ENCODE assay signal across 8 cellular contexts in the genomic region with DNA sequence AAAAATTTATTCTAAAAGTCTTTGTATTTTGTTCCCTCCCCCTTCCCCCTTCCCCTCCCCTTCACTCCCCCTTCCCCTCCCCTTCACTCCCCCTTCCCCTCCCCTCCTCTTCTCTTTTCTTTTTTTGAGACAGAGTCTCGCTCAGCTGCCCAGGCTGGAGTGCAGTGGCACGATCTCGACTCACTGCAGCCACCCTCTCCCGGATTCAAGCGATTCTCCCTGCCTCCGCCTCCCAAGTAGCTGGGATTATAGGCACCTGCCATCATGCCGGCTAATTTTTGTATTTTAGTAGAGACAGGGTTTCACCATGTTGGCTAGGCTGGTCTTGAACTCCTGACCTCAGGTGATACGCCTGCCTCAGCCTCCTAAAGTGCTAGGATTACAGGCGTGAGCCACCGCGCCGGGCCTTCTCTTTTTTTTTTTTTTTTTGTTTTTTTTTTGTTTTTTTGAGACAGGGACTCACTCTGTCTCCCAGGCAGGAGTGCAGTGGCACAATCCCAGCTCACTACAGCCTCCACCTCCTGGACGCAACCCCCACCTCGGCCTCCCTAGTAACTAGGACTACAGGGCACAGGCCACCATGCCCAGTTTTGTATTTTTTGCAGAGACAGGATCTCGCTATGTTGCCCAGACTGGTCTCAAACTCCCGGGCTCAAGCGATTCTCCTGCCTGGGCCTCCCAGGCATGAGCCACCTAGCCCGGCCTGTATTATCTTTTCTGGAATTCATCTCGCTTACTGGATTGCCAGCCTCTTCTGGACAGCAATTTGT. TPM values are rescaled to one million over a fixed set of nuclear protein-coding genes. Genes with fewer than 3 reads are reported as not detected.
A peak's percentile ranks its signal among the peaks of the same experiment; 100 is the strongest.
DNase-seq lines count a peak whose midpoint lies in the region; ATAC-seq lines count a peak whose summit lies in the region.

No MANE protein-coding gene starts in this region.

- H3K9me3 Mint-ChIP-seq in T-helper 1 cell treated with Interleukin-12 subunit alpha and Interleukin-12 subunit beta and Interleukin-4 antibody, amounts not matched to agents 30 μg/mL and 1 μg/mL, for 36 hours = no peaks in the 10 kb centered on the region
- H3K9me3 Mint-ChIP-seq in activated CD4-positive, alpha-beta memory T cell treated with anti-CD3 and anti-CD28 coated beads for 36 hours = no peaks in the 10 kb centered on the region
- H3K9me3 Mint-ChIP-seq in stimulated activated naive B cell treated with anti-CD40 and anti-IgM and Interleukin-4, amounts not matched to agents 10 μg/mL and 1 μg/mL and 100 μg/mL, for 72 hours = no peaks in the 10 kb centered on the region

- peak overlapping the region; percentile 93 for H3K4me3 Mint-ChIP-seq in T-helper 1 cell treated with Interleukin-12 subunit alpha and Interleukin-12 subunit beta and Interleukin-4 antibody, amounts not matched to agents 30 μg/mL and 1 μg/mL, for 36 hours
- peak overlapping the region; percentile 94 for H3K4me3 Mint-ChIP-seq in activated CD4-positive, alpha-beta memory T cell treated with anti-CD3 and anti-CD28 coated beads for 36 hours
- peak overlapping the region; percentile 93 to 97 for H3K4me3 Mint-ChIP-seq in stimulated activated naive B cell treated with anti-CD40 and anti-IgM and Interleukin-4, amounts not matched to agents 10 μg/mL and 1 μg/mL and 100 μg/mL, for 72 hours

- peaks cover 20% of the 10 kb centered on the region for H3K4me1 Mint-ChIP-seq in T-helper 1 cell treated with Interleukin-12 subunit alpha and Interleukin-12 subunit beta and Interleukin-4 antibody, amounts not matched to agents 30 μg/mL and 1 μg/mL, for 36 hours (ENCODE audit: low read depth)
- H3K4me1 Mint-ChIP-seq in activated CD4-positive, alpha-beta memory T cell treated with anti-CD3 and anti-CD28 coated beads for 36 hours (ENCODE audit: low read depth) = peaks cover 13% of the 10 kb centered on the region
- peaks cover 0 to 14% of the 10 kb centered on the region in 2 donors for H3K4me1 Mint-ChIP-seq in stimulated activated naive B cell treated with anti-CD40 and anti-IgM and Interleukin-4, amounts not matched to agents 10 μg/mL and 1 μg/mL and 100 μg/mL, for 72 hours

- peak overlapping the region; percentile 88 for H3K4me3 ChIP-seq in iPS-11a (ENCODE audit: low read depth, low read length)

- intact Hi-C loops in activated CD4-positive, alpha-beta memory T cell treated with anti-CD3 and anti-CD28 coated beads for 36 hours (cut with micrococcal nuclease) = loop anchor here (1.0 kb wide), 1 partner anchor 32 kb away; a partner anchor contains a TSS

- CTCF ChIA-PET in activated CD4-positive, alpha-beta memory T cell treated with anti-CD3 and anti-CD28 coated beads for 36 hours (lab: Charles Lee) = no interaction called here

- ATAC-seq in stimulated activated naive B cell treated with anti-CD40 and anti-IgM and Interleukin-4, amounts not matched to agents 10 μg/mL and 1 μg/mL and 100 μg/mL, for 72 hours (replicated peaks) = no peak
- ATAC-seq in GM21737 (IDR thresholded peaks at IDR 0.05; ENCODE audit: unreplicated experiment) (no peak), HG03354 (IDR thresholded peaks at IDR 0.05; ENCODE audit: poor library complexity, severe bottlenecking, unreplicated experiment) (no peak), HG03039 (IDR thresholded peaks at IDR 0.05; ENCODE audit: unreplicated experiment) (no peak)

- POLR2A ChIA-PET in activated CD4-positive, alpha-beta memory T cell treated with anti-CD3 and anti-CD28 coated beads for 36 hours (lab: Charles Lee) = interaction anchor here (3.7 kb wide), 1 partner anchor 32 kb away, joined by 26 read pairs; a partner anchor contains a TSS

- peaks cover 2% of the 10 kb centered on the region for H3K36me3 Mint-ChIP-seq in T-helper 1 cell treated with Interleukin-12 subunit alpha and Interleukin-12 subunit beta and Interleukin-4 antibody, amounts not matched to agents 30 μg/mL and 1 μg/mL, for 36 hours (ENCODE audit: low read depth)
- peaks cover 4% of the 10 kb centered on the region for H3K36me3 Mint-ChIP-seq in activated CD4-positive, alpha-beta memory T cell treated with anti-CD3 and anti-CD28 coated beads for 36 hours
- peaks cover 3 to 11% of the 10 kb centered on the region in 2 donors for H3K36me3 Mint-ChIP-seq in stimulated activated naive B cell treated with anti-CD40 and anti-IgM and Interleukin-4, amounts not matched to agents 10 μg/mL and 1 μg/mL and 100 μg/mL, for 72 hours

- H3K27me3 Mint-ChIP-seq in T-helper 1 cell treated with Interleukin-12 subunit alpha and Interleukin-12 subunit beta and Interleukin-4 antibody, amounts not matched to agents 30 μg/mL and 1 μg/mL, for 36 hours (ENCODE audit: low read depth) = peaks cover 6% of the 10 kb centered on the region
- H3K27me3 Mint-ChIP-seq in activated CD4-positive, alpha-beta memory T cell treated with anti-CD3 and anti-CD28 coated beads for 36 hours = no peaks in the 10 kb centered on the region
- H3K27me3 Mint-ChIP-seq in stimulated activated naive B cell treated with anti-CD40 and anti-IgM and Interleukin-4, amounts not matched to agents 10 μg/mL and 1 μg/mL and 100 μg/mL, for 72 hours = no peaks in the 10 kb centered on the region

- peak overlapping the region; percentile 99 for H3K27ac Mint-ChIP-seq in T-helper 1 cell treated with Interleukin-12 subunit alpha and Interleukin-12 subunit beta and Interleukin-4 antibody, amounts not matched to agents 30 μg/mL and 1 μg/mL, for 36 hours
- peak overlapping the region; percentile 98 for H3K27ac Mint-ChIP-seq in activated CD4-positive, alpha-beta memory T cell treated with anti-CD3 and anti-CD28 coated beads for 36 hours
- peak overlapping the region; percentile 99 for H3K27ac Mint-ChIP-seq in stimulated activated naive B cell treated with anti-CD40 and anti-IgM and Interleukin-4, amounts not matched to agents 10 μg/mL and 1 μg/mL and 100 μg/mL, for 72 hours

- DNase-seq in T-helper 1 cell = no peak
- no peak for DNase-seq in activated CD4-positive, alpha-beta memory T cell treated with anti-CD3 and anti-CD28 coated beads for 36 hours
- DNase-seq in stimulated activated naive B cell treated with anti-CD40 and anti-IgM and Interleukin-4, amounts not matched to agents 10 μg/mL and 1 μg/mL and 100 μg/mL, for 72 hours = no peak

RNA-seq across cellular contexts. Expression of a gene that starts 1.1 kb away (rescaled TPM):
- 1 to 10 TPM; 5.3 to 6.3 TPM for total RNA-seq in activated CD4-positive, alpha-beta memory T cell treated with anti-CD3 and anti-CD28 coated beads for 36 hours

RNA-seq across cellular contexts. Expression of a gene that starts 32.9 kb away (rescaled TPM):
- total RNA-seq in activated CD4-positive, alpha-beta memory T cell treated with anti-CD3 and anti-CD28 coated beads for 36 hours = 10 to 100 TPM; 78.6 to 80.4 TPM
